In the genomic region with DNA sequence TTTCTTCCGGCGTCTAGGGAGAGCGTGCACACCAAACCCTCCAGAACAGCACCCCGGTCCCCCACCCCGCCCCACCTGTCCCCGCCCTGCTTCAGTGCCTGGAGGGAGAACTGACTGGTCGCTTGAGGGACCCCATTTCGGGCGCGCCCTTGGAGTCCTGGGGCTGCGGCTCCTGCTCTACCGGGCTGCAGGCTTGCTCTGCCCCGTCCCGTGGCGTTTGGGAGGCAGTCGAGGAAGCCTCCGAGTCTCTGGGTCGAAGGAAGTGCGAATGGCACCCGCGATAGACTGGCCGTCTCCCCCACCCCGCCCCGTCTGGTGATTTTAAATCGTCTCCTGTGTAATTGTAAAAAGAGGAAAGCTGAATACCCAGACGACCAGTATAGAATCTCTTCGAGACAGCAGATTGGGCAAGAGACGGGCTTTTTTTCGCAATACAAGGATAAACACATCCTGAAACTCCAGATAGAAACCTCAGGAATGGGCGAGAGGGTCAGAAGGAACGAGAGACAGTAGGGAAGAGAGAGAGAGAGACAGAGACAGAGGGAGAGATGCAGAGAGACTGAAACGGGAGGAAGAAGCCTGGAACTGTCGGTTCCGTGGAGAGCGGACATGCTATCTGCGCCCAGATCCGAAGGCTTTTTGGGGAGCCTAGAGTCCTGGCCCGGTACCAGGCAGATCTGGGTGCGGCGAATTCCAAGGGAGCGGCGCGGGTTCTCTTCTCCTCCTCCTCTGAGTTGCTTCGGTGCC, we compare ENCODE assay signal across 1 cellular context.
TF ChIP-seq lines count a peak whose summit lies in the region.

No MANE protein-coding gene starts in this region.

TF ChIP-seq in H1, 55 proteins besides CTCF, POLR2A, EP300 and RAD21:
- no peak for TF ChIP-seq CHD7 (IDR thresholded peaks at IDR 0.05; ENCODE audit: insufficient replicate concordance, low read length)
- TF ChIP-seq SUZ12 (IDR thresholded peaks at IDR 0.05; ENCODE audit: low read length): no peak
- no peak for TF ChIP-seq ASH2L (IDR thresholded peaks at IDR 0.05; ENCODE audit: low read length)
- TF ChIP-seq RXRA (IDR thresholded peaks at IDR 0.05; ENCODE audit: insufficient read depth, low read depth, low read length): no peak
- TF ChIP-seq SP4 (IDR thresholded peaks at IDR 0.05; ENCODE audit: low read length): no peak
- TF ChIP-seq EZH2 (IDR thresholded peaks at IDR 0.05; ENCODE audit: low read depth, low read length, severe bottlenecking): peak; percentile 79
- no peak for TF ChIP-seq HDAC6 (IDR thresholded peaks at IDR 0.05; ENCODE audit: low read depth, low read length)
- TF ChIP-seq RBBP5 (IDR thresholded peaks at IDR 0.05; ENCODE audit: borderline replicate concordance, low read depth, low read length): 0 out of 2 replicates have a peak, but pooled peaks have one; percentile 18
- no peak for TF ChIP-seq SAP30 (IDR thresholded peaks at IDR 0.05; ENCODE audit: insufficient read depth, insufficient replicate concordance, low read length)
- TF ChIP-seq JUND (IDR thresholded peaks at IDR 0.05; ENCODE audit: low read length): no peak
- TF ChIP-seq CEBPB (IDR thresholded peaks at IDR 0.05; ENCODE audit: low read depth, low read length): peak; percentile 80; the same call in 1 of the 2 replicates
- TF ChIP-seq BACH1 (IDR thresholded peaks at IDR 0.05; ENCODE audit: low read length): no peak
- no peak for TF ChIP-seq CHD2 (IDR thresholded peaks at IDR 0.05; ENCODE audit: low read length)
- no peak for TF ChIP-seq BRCA1 (IDR thresholded peaks at IDR 0.05; ENCODE audit: low read depth, low read length)
- TF ChIP-seq CTBP2 (IDR thresholded peaks at IDR 0.05; ENCODE audit: borderline replicate concordance, insufficient read depth, insufficient read length, low read length): no peak
- no peak for TF ChIP-seq SP1 (IDR thresholded peaks at IDR 0.05; ENCODE audit: low read depth, low read length)
- no peak for TF ChIP-seq PHF8 (conservative IDR thresholded peaks at IDR 0.05; ENCODE audit: low read depth, low read length)
- no peak for TF ChIP-seq CBX8 (IDR thresholded peaks at IDR 0.05; ENCODE audit: borderline replicate concordance, low read depth, low read length)
- TF ChIP-seq RNF2 (IDR thresholded peaks at IDR 0.05; ENCODE audit: borderline replicate concordance, low read depth, low read length, missing control alignments, poor library complexity, severe bottlenecking): peak; percentile 24
- no peak for TF ChIP-seq NRF1 (IDR thresholded peaks at IDR 0.05; ENCODE audit: low read depth, low read length)
- no peak for TF ChIP-seq TAF1 (IDR thresholded peaks at IDR 0.05; ENCODE audit: low read depth, low read length)
